In the genomic region with DNA sequence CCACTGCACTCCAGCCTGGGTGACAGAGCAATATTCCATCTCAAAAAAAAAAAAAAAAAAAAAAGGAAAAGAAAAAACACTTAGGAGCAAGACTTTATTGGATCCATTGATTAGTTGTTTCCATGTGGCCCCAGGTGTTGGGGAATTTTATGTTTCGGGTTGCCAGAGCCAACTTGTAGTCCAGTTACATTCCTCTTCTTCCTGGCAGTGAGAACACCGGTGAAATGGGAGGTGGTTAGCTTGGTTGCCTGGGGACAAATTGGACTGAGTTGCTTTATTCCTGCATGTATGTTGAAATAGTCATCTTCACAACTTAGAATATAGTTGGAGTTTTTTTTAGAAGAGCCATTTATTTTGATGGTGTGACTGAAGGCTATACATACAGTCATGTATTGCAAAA, we compare ENCODE assay signal across 1 cellular context.
TF ChIP-seq lines count a peak whose summit lies in the region.

No MANE protein-coding gene starts in this region.

TF ChIP-seq in WTC11, 78 proteins besides CTCF, POLR2A, EP300 and RAD21 (continued from another document):
- no peak for TF ChIP-seq ZNF425 (CRISPR knock-in tag; conservative IDR thresholded peaks at IDR 0.05)
- TF ChIP-seq AFF4 (CRISPR knock-in tag; IDR thresholded peaks at IDR 0.05; ENCODE audit: borderline replicate concordance): no peak
- TF ChIP-seq AR (CRISPR knock-in tag; IDR thresholded peaks at IDR 0.05): no peak
- TF ChIP-seq ZNF232 (CRISPR knock-in tag; IDR thresholded peaks at IDR 0.05): no peak
- TF ChIP-seq ZNF281 (CRISPR knock-in tag; IDR thresholded peaks at IDR 0.05): no peak
- TF ChIP-seq MXD4 (CRISPR knock-in tag; IDR thresholded peaks at IDR 0.05; ENCODE audit: borderline replicate concordance): no peak
- TF ChIP-seq FOXK1 (CRISPR knock-in tag; IDR thresholded peaks at IDR 0.05): no peak
- no peak for TF ChIP-seq GRHL2 (CRISPR knock-in tag; IDR thresholded peaks at IDR 0.05; ENCODE audit: insufficient replicate concordance, severe bottlenecking)
- no peak for TF ChIP-seq HMGA2 (CRISPR knock-in tag; IDR thresholded peaks at IDR 0.05)
- TF ChIP-seq RORB (CRISPR knock-in tag; IDR thresholded peaks at IDR 0.05): no peak
- TF ChIP-seq CDX4 (CRISPR knock-in tag; IDR thresholded peaks at IDR 0.05; ENCODE audit: borderline replicate concordance): no peak
- TF ChIP-seq ATF1 (CRISPR knock-in tag; IDR thresholded peaks at IDR 0.05): no peak
TF ChIP-seq in WTC11: peak in this region for 0.
